ENCODE assay signal across 9 cellular contexts in the genomic region with DNA sequence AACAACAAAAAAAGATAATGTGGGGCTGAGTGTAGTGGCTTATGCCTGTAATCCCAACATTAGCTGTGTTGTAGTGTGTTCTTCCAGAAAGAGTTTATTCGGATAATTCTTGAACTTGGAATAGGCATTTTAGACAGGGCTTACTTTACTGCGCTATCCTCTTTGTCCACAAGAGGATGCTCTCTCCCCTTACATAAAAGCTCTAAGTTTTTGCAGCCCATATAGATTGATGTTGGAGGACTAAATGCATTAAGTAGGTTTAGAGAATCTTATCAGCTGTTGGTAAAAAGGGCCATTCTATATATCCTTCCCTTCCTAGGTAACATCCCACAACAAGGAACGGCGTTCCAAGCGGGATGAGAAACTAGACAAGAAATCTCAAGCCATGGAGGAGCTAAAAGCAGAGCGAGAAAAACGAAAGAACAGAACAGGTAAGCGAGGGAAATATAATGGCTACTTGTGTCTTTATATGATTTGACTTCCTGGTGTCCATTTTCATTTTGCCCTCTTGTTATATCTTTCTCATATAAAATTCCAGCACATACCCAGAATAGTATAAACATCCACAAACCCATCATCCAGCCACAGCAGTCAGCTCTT. TPM values are rescaled to one million over a fixed set of nuclear protein-coding genes. Genes with fewer than 3 reads are reported as not detected.
A peak's percentile ranks its signal among the peaks of the same experiment; 100 is the strongest.
DNase-seq lines count a peak whose midpoint lies in the region; FAIRE-seq and TF ChIP-seq lines count a peak whose summit lies in the region.
"Had no signal": no experiment of that assay in that cellular context is flagged by ENCODE, and none has a peak within 500 bp of the region (broad histone marks: within the 10 kb centered on the region; RNA-seq: fewer than 3 reads in every experiment).

No MANE protein-coding gene starts in this region.

- no peak overlapping the region for H3K4me3 Mint-ChIP-seq in astrocyte (ENCODE audit: unreplicated experiment)

- intact Hi-C loops in vagina (cut with DNase I): no loop called here

- H3K9me3 Mint-ChIP-seq in astrocyte (ENCODE audit: unreplicated experiment): no peaks in the 10 kb centered on the region

- no peaks in the 10 kb centered on the region for H3K27me3 Mint-ChIP-seq in astrocyte (ENCODE audit: low read depth, unreplicated experiment)

- no peaks in the 10 kb centered on the region for H3K27me3 ChIP-seq in astrocyte (ENCODE audit: insufficient read depth, low read length)
- H3K27me3 ChIP-seq in vagina: no peaks in the 10 kb centered on the region
- H3K27me3 ChIP-seq: SJSA1 had no signal

- H3K27ac ChIP-seq in astrocyte (ENCODE audit: low read depth, low read length): no peak overlapping the region
- H3K27ac ChIP-seq in vagina: no peak overlapping the region
- H3K27ac ChIP-seq: SJSA1 had no signal

- no peak overlapping the region for H2AFZ ChIP-seq in astrocyte (ENCODE audit: low read depth, low read length)

- no peaks in the 10 kb centered on the region for H3K4me1 Mint-ChIP-seq in astrocyte (ENCODE audit: low read depth, unreplicated experiment)

- H3K4me1 ChIP-seq in astrocyte (ENCODE audit: insufficient read depth, low read length) (no peaks in the 10 kb centered on the region), vagina (no peaks in the 10 kb centered on the region)
- H3K4me1 ChIP-seq: SJSA1 had no signal

- no peak overlapping the region for H3K4me3 ChIP-seq in astrocyte (ENCODE audit: insufficient read depth, low read depth, low read length)
- no peak overlapping the region for H3K4me3 ChIP-seq in vagina
- H3K4me3 ChIP-seq: SJSA1 had no signal

- no peak for FAIRE-seq in astrocyte (lab: Jason Lieb, UNC)

- peaks cover 23% of the 10 kb centered on the region for H3K36me3 Mint-ChIP-seq in astrocyte (ENCODE audit: low read depth, unreplicated experiment)

- H3K27ac Mint-ChIP-seq in astrocyte (ENCODE audit: unreplicated experiment): no peak overlapping the region

- peaks cover 2% of the 10 kb centered on the region for H3K79me2 ChIP-seq in astrocyte (ENCODE audit: insufficient read depth, low read length)

- TF ChIP-seq POLR2A in vagina (IDR thresholded peaks at IDR 0.05): no peak

- peaks cover 24% of the 10 kb centered on the region for H4K20me1 ChIP-seq in astrocyte (ENCODE audit: insufficient read depth, low read length)

- H3K9me3 ChIP-seq in astrocyte (ENCODE audit: insufficient read depth, low read depth, low read length) (no peaks in the 10 kb centered on the region), vagina (no peaks in the 10 kb centered on the region)
- H3K9me3 ChIP-seq: SJSA1 had no signal

- H3K36me3 ChIP-seq in astrocyte (ENCODE audit: insufficient read depth, low read length) (peaks cover 9% of the 10 kb centered on the region), vagina (peaks cover 0 to 47% of the 10 kb centered on the region in 2 donors)

- no peak overlapping the region for H3K4me2 ChIP-seq in astrocyte (ENCODE audit: low read length)

- TF ChIP-seq CTCF in AG09319 (IDR thresholded peaks at IDR 0.05; ENCODE audit: low read depth, low read length) (peak; percentile 97), astrocyte (IDR thresholded peaks at IDR 0.05; ENCODE audit: insufficient read depth, low read depth, low read length) (peak; percentile 100), vagina (IDR thresholded peaks at IDR 0.05) (peak in 2 of 3 experiments; percentile 33 to 46)

- H3K9ac ChIP-seq in astrocyte (ENCODE audit: low read length): no peak overlapping the region

- DNase-seq in AG09319 (ENCODE audit: extremely low read depth, low read depth) (peak; percentile 20), GDM1 (lab: John Stamatoyannopoulos, UW) (peak; percentile 1), NCI-H2196 (lab: John Stamatoyannopoulos, UW; ENCODE audit: unreplicated experiment) (peak; percentile 14), astrocyte (ENCODE audit: low read depth) (peak; percentile 27), left kidney (ENCODE audit: low read depth, low spot score) (peak; percentile 72), vagina (ENCODE audit: extremely low spot score in 2 of 2) (no peak)
- no peak for DNase-seq in activated CD4-positive, CD25-positive, alpha-beta regulatory T cell treated with anti-CD3 and anti-CD28 coated beads, Interleukin-2, amount 50 U/mL, for 72 hours
- DNase-seq in activated T-cell treated with anti-CD3 and anti-CD28 coated beads, Interleukin-2, amount 50 U/mL, for 48 hours: no peak

RNA-seq across cellular contexts. Expression of a gene that starts 27.8 kb away (rescaled TPM):
- total RNA-seq in astrocyte: 1.0 and 1.2 TPM in 2 replicates
- not detected for total RNA-seq in vagina

RNA-seq across cellular contexts. Expression of a gene that starts 47.7 kb away (rescaled TPM):
- 0.14 TPM in 1 of 2 replicates, not detected in the other for total RNA-seq in astrocyte
- total RNA-seq in vagina: 1.5 TPM

RNA-seq across cellular contexts. Expression of a gene that starts 49.0 kb away (rescaled TPM):
- total RNA-seq in astrocyte (37.8 and 42.0 TPM in 2 replicates), vagina (32.2 TPM)

Comparison
In these comparisons a context has a peak if more than half of its experiments do, and no peak if none do; other contexts are left out.
1. DNase-seq: peak in AG09319 (single experiment), GDM1 (single experiment), NCI-H2196 (single experiment), astrocyte (single experiment) and left kidney (single experiment); none in vagina (0 of 2), activated CD4-positive, CD25-positive, alpha-beta regulatory T cell treated with anti-CD3 and anti-CD28 coated beads, Interleukin-2, amount 50 U/mL, for 72 hours (single experiment) and activated T-cell treated with anti-CD3 and anti-CD28 coated beads, Interleukin-2, amount 50 U/mL, for 48 hours (0 of 2).
2. CTCF ChIP-seq: peak in every context shown above with its lines; median percentile 100 in astrocyte; 97 in AG09319; 40 in vagina.